Comparison of ENCODE assay signal across 19 cellular contexts in the genomic region with DNA sequence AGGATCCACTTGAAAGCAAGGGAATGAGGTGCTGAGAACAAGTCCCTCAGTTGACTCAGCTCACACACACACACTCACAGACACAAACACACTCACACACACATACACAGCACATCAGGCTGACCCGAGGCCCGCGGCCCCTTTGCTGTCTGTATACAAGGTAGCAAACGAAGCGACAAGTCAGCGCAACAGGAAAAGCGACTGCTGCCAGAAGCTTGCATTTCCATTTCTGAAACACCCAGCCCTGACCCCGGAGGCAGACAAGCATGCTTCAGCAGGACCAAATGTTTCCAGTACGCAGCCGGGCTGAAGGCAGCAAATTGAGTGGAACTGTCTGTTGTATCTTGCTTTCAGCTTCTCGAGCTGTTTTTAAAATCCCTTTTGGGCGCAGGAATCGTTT.
DNase-seq lines count a peak whose midpoint lies in the region; ATAC-seq, FAIRE-seq and TF ChIP-seq lines count a peak whose summit lies in the region.
"Had no signal": no experiment of that assay in that cellular context is flagged by ENCODE, and none has a peak within 500 bp of the region (broad histone marks: within the 10 kb centered on the region; RNA-seq: fewer than 3 reads in every experiment).

No MANE protein-coding gene starts in this region.

- TF ChIP-seq CTCF in breast epithelium (IDR thresholded peaks at IDR 0.05): no peak
- TF ChIP-seq CTCF in MCF 10A (IDR thresholded peaks at IDR 0.05; ENCODE audit: unreplicated experiment): no peak
- TF ChIP-seq CTCF in keratinocyte (optimal IDR thresholded peaks at IDR 0.05 in 1 of 3, IDR thresholded peaks at IDR 0.05 in 1 of 3, conservative IDR thresholded peaks at IDR 0.05 in 1 of 3; ENCODE audit: extremely low read depth in 1 of 3, insufficient read depth in 2 of 3, low read length in 3 of 3): no peak
- no peak for TF ChIP-seq CTCF in spleen (IDR thresholded peaks at IDR 0.05 in 8 of 11, conservative IDR thresholded peaks at IDR 0.05 in 3 of 11)

- TF ChIP-seq POLR2A in breast epithelium (IDR thresholded peaks at IDR 0.05): no peak
- TF ChIP-seq POLR2A in spleen (IDR thresholded peaks at IDR 0.05): no peak

- H3K4me2 ChIP-seq in keratinocyte (ENCODE audit: control insufficient read depth, extremely low read depth, insufficient read depth, low read depth, low read length): peak overlapping the region; percentile 25
- H3K4me2 ChIP-seq: BLaER1 treated with 17β-estradiol and CSF1 and Interleukin-3, amounts not matched to agents 10 nM and 100 nM had no signal

- H3K9me3 Mint-ChIP-seq in MCF 10A (ENCODE audit: unreplicated experiment): no peaks in the 10 kb centered on the region
- H3K9me3 Mint-ChIP-seq: CD4-positive, CD25-positive, alpha-beta regulatory T cell; CD8-positive, alpha-beta memory T cell had no signal

- BruUV-seq in MCF 10A (replicated peaks; lab: Mats Ljungman, UMichigan): no TSS peak

- ATAC-seq in GM18502 (IDR thresholded peaks at IDR 0.05; ENCODE audit: poor library complexity, unreplicated experiment): no peak
- ATAC-seq: HepG2 had no signal

- peak overlapping the region in 1 of 3 donors; percentile 5 for H3K4me3 ChIP-seq in breast epithelium
- H3K4me3 ChIP-seq in keratinocyte (ENCODE audit: control insufficient read depth in 2 of 3, extremely low read depth in 1 of 3, insufficient read depth in 2 of 3, low read depth in 1 of 3, low read length in 3 of 3): no peak overlapping the region
- no peak overlapping the region for H3K4me3 ChIP-seq in spleen
- H3K4me3 ChIP-seq: BLaER1 treated with 17β-estradiol and CSF1 and Interleukin-3, amounts not matched to agents 10 nM and 100 nM; HAP-1 had no signal

- no peak overlapping the region for H3K9ac ChIP-seq in keratinocyte (ENCODE audit: control insufficient read depth, extremely low read depth, insufficient read depth, low read length)
- H3K9ac ChIP-seq: BLaER1 treated with 17β-estradiol and CSF1 and Interleukin-3, amounts not matched to agents 10 nM and 100 nM had no signal

- dilution Hi-C loops in keratinocyte (cut with MboI; ENCODE audit: extremely low pct_ligation_motif_present, low sequenced_read_pairs): no loop called here

- H3K27me3 ChIP-seq in breast epithelium (peaks cover 0 to 11% of the 10 kb centered on the region in 2 donors), keratinocyte (ENCODE audit: control insufficient read depth, extremely low read depth, insufficient read depth, low read length) (peaks cover 29% of the 10 kb centered on the region), spleen (replicated peaks in 1 of 7) (peaks cover 0 to 63% (median 0%) of the 10 kb centered on the region in 7 donors)
- H3K27me3 ChIP-seq: BLaER1 treated with 17β-estradiol and CSF1 and Interleukin-3, amounts not matched to agents 10 nM and 100 nM had no signal

- CTCF ChIA-PET in MCF 10A (lab: Yijun Ruan, JAX): no interaction called here

- intact Hi-C loops in breast epithelium (cut with DNase I; ENCODE audit: low total_unique reads): no loop called here
- intact Hi-C loops in MCF 10A (cut with micrococcal nuclease): no loop called here
- intact Hi-C loops in spleen (cut with DNase I; ENCODE audit: low total_unique reads): no loop called here

- DNase-seq in breast epithelium (ENCODE audit: low spot score in 2 of 2): peak in 1 of 2 donors; percentile 60
- DNase-seq in MCF 10A (ENCODE audit: unreplicated experiment): no peak
- no peak for DNase-seq in keratinocyte (ENCODE audit: low read depth, low spot score)
- peak; percentile 58 for DNase-seq in spleen
- no peak for DNase-seq in C1 segment of cervical spinal cord (lab: John Stamatoyannopoulos, UW)
- no peak for DNase-seq in superior temporal gyrus (ENCODE audit: extremely low spot score)
- DNase-seq: 8988T; CD4-positive, CD25-positive, alpha-beta regulatory T cell; CD8-positive, alpha-beta memory T cell; COR-L47; DMS 273 treated with DMSO at 0.1 percent for 48 hours; DMS53; GF-D8 had no signal

- WGBS in spleen, 5 donors: 64 to 81% (median 75%) methylated on average over 13 of the region's 13 CpGs

- no peak overlapping the region for H2AFZ ChIP-seq in keratinocyte (ENCODE audit: control insufficient read depth, low read length)

- no peaks in the 10 kb centered on the region for H3K36me3 ChIP-seq in breast epithelium
- H3K36me3 ChIP-seq in keratinocyte (ENCODE audit: control insufficient read depth in 2 of 2, extremely low read depth in 1 of 2, insufficient read depth in 2 of 2, low read length in 2 of 2): no peaks in the 10 kb centered on the region
- no peaks in the 10 kb centered on the region for H3K36me3 ChIP-seq in spleen
- H3K36me3 ChIP-seq: BLaER1 treated with 17β-estradiol and CSF1 and Interleukin-3, amounts not matched to agents 10 nM and 100 nM; HAP-1 had no signal

- H3K27ac Mint-ChIP-seq in MCF 10A (ENCODE audit: low read depth, unreplicated experiment): no peak overlapping the region
- H3K27ac Mint-ChIP-seq: B cell; CD4-positive, CD25-positive, alpha-beta regulatory T cell; CD8-positive, alpha-beta memory T cell; IgD-negative memory B cell had no signal

- peaks cover 41% of the 10 kb centered on the region for H3K27me3 Mint-ChIP-seq in MCF 10A (ENCODE audit: insufficient read depth, unreplicated experiment)
- H3K27me3 Mint-ChIP-seq: CD4-positive, CD25-positive, alpha-beta regulatory T cell; IgD-negative memory B cell had no signal

- H3K27ac ChIP-seq in breast epithelium (peak overlapping the region; percentile 21 to 48), keratinocyte (ENCODE audit: control insufficient read depth, insufficient read depth, low read length) (no peak overlapping the region), spleen (no peak overlapping the region)
- H3K27ac ChIP-seq: BLaER1 treated with 17β-estradiol and CSF1 and Interleukin-3, amounts not matched to agents 10 nM and 100 nM had no signal

- POLR2A ChIA-PET in MCF 10A (lab: Yijun Ruan, JAX): interaction anchor here (1.0 kb wide), 1 partner anchor 63 kb away, joined by 3 read pairs; no protein-coding TSS in a partner anchor

- H3K9me3 ChIP-seq in breast epithelium (no peaks in the 10 kb centered on the region), keratinocyte (ENCODE audit: control insufficient read depth, low read depth, low read length) (no peaks in the 10 kb centered on the region), spleen (no peaks in the 10 kb centered on the region)
- H3K9me3 ChIP-seq: BLaER1 treated with 17β-estradiol and CSF1 and Interleukin-3, amounts not matched to agents 10 nM and 100 nM; HAP-1 had no signal

- H3K4me1 Mint-ChIP-seq in MCF 10A (ENCODE audit: insufficient read depth, unreplicated experiment): no peaks in the 10 kb centered on the region
- H3K4me1 Mint-ChIP-seq: B cell; CD4-positive, CD25-positive, alpha-beta regulatory T cell; CD8-positive, alpha-beta memory T cell; IgD-negative memory B cell had no signal

- no peaks in the 10 kb centered on the region for H3K36me3 Mint-ChIP-seq in MCF 10A (ENCODE audit: insufficient read depth, unreplicated experiment)
- H3K36me3 Mint-ChIP-seq: CD4-positive, CD25-positive, alpha-beta regulatory T cell; CD8-positive, alpha-beta memory T cell; IgD-negative memory B cell had no signal

- H3K4me3 Mint-ChIP-seq in MCF 10A (ENCODE audit: unreplicated experiment): no peak overlapping the region
- H3K4me3 Mint-ChIP-seq: B cell; CD4-positive, CD25-positive, alpha-beta regulatory T cell; CD8-positive, alpha-beta memory T cell; IgD-negative memory B cell had no signal

- H4K20me1 ChIP-seq in keratinocyte (ENCODE audit: control insufficient read depth, extremely low read depth, insufficient read depth, low read length): no peaks in the 10 kb centered on the region
- H4K20me1 ChIP-seq: BLaER1 treated with 17β-estradiol and CSF1 and Interleukin-3, amounts not matched to agents 10 nM and 100 nM had no signal

- FAIRE-seq in keratinocyte (lab: Jason Lieb, UNC): no peak
- FAIRE-seq: HepG2 had no signal

- H3K9me1 ChIP-seq in keratinocyte (ENCODE audit: control insufficient read depth, extremely low read depth, insufficient read depth, low read length): no peaks in the 10 kb centered on the region

- H3K4me1 ChIP-seq in breast epithelium (peaks cover 0 to 18% of the 10 kb centered on the region in 2 donors), keratinocyte (ENCODE audit: control insufficient read depth, extremely low read depth, insufficient read depth, low read length) (no peaks in the 10 kb centered on the region), spleen (no peaks in the 10 kb centered on the region)
- H3K4me1 ChIP-seq: BLaER1 treated with 17β-estradiol and CSF1 and Interleukin-3, amounts not matched to agents 10 nM and 100 nM; HAP-1 had no signal

- H3K79me2 ChIP-seq in keratinocyte (ENCODE audit: control insufficient read depth, insufficient read depth, low read length): no peaks in the 10 kb centered on the region

Comparison
In these comparisons a context has a peak if more than half of its experiments do, and no peak if none do; other contexts are left out.
1. H3K27ac ChIP-seq: peak in breast epithelium (2 of 2); none in keratinocyte (single experiment) and spleen (0 of 8).